ENCODE assay signal across 1 cellular context in genomic region chr5:81334304-81335061, GRCh38.
TF ChIP-seq lines count a peak whose summit lies in the region.

No MANE protein-coding gene starts in this region.

TF ChIP-seq in K562, 482 proteins besides CTCF, POLR2A, EP300 and RAD21:
- peak; percentile 89 for TF ChIP-seq TFE3 (CRISPR knock-in tag; IDR thresholded peaks at IDR 0.05)
- TF ChIP-seq ZNF324 (CRISPR knock-in tag; IDR thresholded peaks at IDR 0.05): no peak
- TF ChIP-seq ZFP1 (CRISPR knock-in tag; IDR thresholded peaks at IDR 0.05): no peak
- peak; percentile 54; the same call in 1 of the 2 replicates for TF ChIP-seq BHLHE40 (IDR thresholded peaks at IDR 0.05; ENCODE audit: low read length)
- TF ChIP-seq ZNF212 (CRISPR knock-in tag; IDR thresholded peaks at IDR 0.05): no peak
- no peak for TF ChIP-seq HMGN3 (IDR thresholded peaks at IDR 0.05; ENCODE audit: borderline replicate concordance, extremely low read depth, insufficient read length, low read depth, low read length)
- no peak for TF ChIP-seq PATZ1 (CRISPR knock-in tag; IDR thresholded peaks at IDR 0.05; ENCODE audit: borderline replicate concordance)
- no peak for TF ChIP-seq GABPA (tag; conservative IDR thresholded peaks at IDR 0.05; ENCODE audit: low read depth)
- TF ChIP-seq MECOM (CRISPR knock-in tag; IDR thresholded peaks at IDR 0.05): peak; percentile 16; the same call in 1 of the 2 replicates
- no peak for TF ChIP-seq CHD1 (IDR thresholded peaks at IDR 0.05; ENCODE audit: low read length)
- TF ChIP-seq TOE1 (IDR thresholded peaks at IDR 0.05; ENCODE audit: borderline replicate concordance): peak; percentile 48; the same call in 1 of the 2 replicates
- no peak for TF ChIP-seq TOE1 (CRISPR knock-in tag; IDR thresholded peaks at IDR 0.05; ENCODE audit: borderline replicate concordance, low read depth)
- peak; percentile 83 for TF ChIP-seq RAD51 (IDR thresholded peaks at IDR 0.05; ENCODE audit: borderline replicate concordance, low read depth)
- TF ChIP-seq CREM (IDR thresholded peaks at IDR 0.05; ENCODE audit: low read depth): peak; percentile 42; the same call in 1 of the 2 replicates
- TF ChIP-seq BCL6 (CRISPR knock-in tag; IDR thresholded peaks at IDR 0.05): no peak
- TF ChIP-seq ZBTB40 (IDR thresholded peaks at IDR 0.05): no peak
- TF ChIP-seq ZBTB40 (CRISPR knock-in tag; IDR thresholded peaks at IDR 0.05): no peak
